In the genomic region with DNA sequence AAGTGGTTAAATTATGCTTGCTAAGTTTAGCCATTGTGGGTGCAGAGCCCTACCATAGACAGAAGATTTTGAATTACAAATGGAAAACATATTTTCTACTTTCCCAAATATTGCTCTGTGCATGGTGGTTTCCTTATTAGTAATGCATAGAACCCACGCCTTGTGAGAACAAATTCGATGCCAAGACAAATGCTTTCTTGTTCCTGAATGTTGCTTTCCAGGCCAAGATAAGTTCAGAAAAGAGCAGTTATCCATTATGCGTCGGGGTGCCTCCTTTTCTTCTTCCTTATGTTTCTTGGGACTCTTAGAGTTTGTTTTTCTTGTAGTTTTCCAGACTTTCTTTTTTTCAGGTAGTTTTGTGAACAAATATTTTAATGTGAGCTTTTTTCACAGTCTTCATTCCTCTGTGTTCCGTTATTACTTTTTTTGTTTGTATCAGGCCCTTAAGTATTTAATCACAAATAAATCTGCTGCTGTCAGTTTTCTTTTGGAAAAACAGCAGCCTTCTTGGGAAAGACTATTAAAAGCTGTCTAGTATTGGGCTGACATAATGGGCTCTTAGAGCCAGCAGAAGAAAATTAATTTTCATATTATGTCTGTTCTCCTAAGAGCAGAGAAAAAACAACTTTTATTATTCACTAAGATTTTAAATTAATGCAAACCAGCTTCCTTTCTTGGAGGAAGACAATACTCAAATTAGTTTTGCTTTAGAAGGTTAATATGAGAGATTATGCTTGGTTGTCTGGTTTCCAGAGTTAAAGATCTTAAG, we compare ENCODE assay signal across 32 cellular contexts. TPM values are rescaled to one million over a fixed set of nuclear protein-coding genes. Genes with fewer than 3 reads are reported as not detected.
DNase-seq lines count a peak whose midpoint lies in the region; ATAC-seq and TF ChIP-seq lines count a peak whose summit lies in the region.
"Had no signal": no experiment of that assay in that cellular context is flagged by ENCODE, and none has a peak within 500 bp of the region (broad histone marks: within the 10 kb centered on the region; RNA-seq: fewer than 3 reads in every experiment).

No MANE protein-coding gene starts in this region.

- H3K36me3 Mint-ChIP-seq in MCF 10A (ENCODE audit: insufficient read depth, unreplicated experiment): peaks cover 8% of the 10 kb centered on the region
- H3K36me3 Mint-ChIP-seq: activated naive CD4-positive, alpha-beta T cell treated with anti-CD3 and anti-CD28 coated beads, Interleukin-2, amount 50 U/mL, for 72 hours; natural killer cell treated with Interleukin-12 subunit alpha and Interleukin-12 subunit beta and Interleukin-15 and Interleukin-18, amount 100 ng/mL, for 72 hours had no signal

- CTCF ChIA-PET in MCF 10A (lab: Yijun Ruan, JAX): interaction anchor here (0.5 to 1.5 kb wide), 3 partner anchors 10 to 116 kb away, joined by 3 to 7 read pairs (median 5); no protein-coding TSS in a partner anchor

- no peaks in the 10 kb centered on the region for H3K36me3 ChIP-seq in breast epithelium
- H3K36me3 ChIP-seq in esophagus squamous epithelium: no peaks in the 10 kb centered on the region
- no peaks in the 10 kb centered on the region for H3K36me3 ChIP-seq in rectal smooth muscle tissue (ENCODE audit: control insufficient read depth, insufficient read depth, low read length)
- peaks cover 0 to 2% of the 10 kb centered on the region in 2 donors for H3K36me3 ChIP-seq in aorta (ENCODE audit: control insufficient read depth in 1 of 2, insufficient read depth in 2 of 2, low read length in 1 of 2)
- H3K36me3 ChIP-seq: cardiac muscle cell, Peyer's patch, thyroid gland had no signal

- no peaks in the 10 kb centered on the region for H3K27me3 Mint-ChIP-seq in MCF 10A (ENCODE audit: insufficient read depth, unreplicated experiment)

- no peak for DNase-seq in breast epithelium (ENCODE audit: low spot score in 2 of 2)
- DNase-seq in MCF 10A (ENCODE audit: unreplicated experiment): no peak
- DNase-seq in esophagus squamous epithelium (lab: John Stamatoyannopoulos, UW): no peak
- DNase-seq in aorta: no peak
- DNase-seq in NCI-H146 treated with DMSO at 0.1 percent for 48 hours (lab: John Stamatoyannopoulos, UW; ENCODE audit: unreplicated experiment): no peak
- no peak for DNase-seq in DMS53 (lab: John Stamatoyannopoulos, UW)
- DNase-seq: activated CD4-positive, alpha-beta T cell treated with anti-CD3 and anti-CD28 coated beads, Interleukin-2, amount 10 ng/mL, durations not matched to agents 24 days and 14 days; activated CD8-positive, alpha-beta memory T cell treated with anti-CD3 and anti-CD28 coated beads for 24 hours; activated effector memory CD4-positive, alpha-beta T cell treated with Interleukin-2 at 50 U/mL for 16 hours; C1 segment of cervical spinal cord; COR-L47; effector memory CD8-positive, alpha-beta T cell; GDM1; hippocampal formation; NCI-H1048; NCI-H1694 treated with DMSO at 0.1 percent for 48 hours; NCI-H446; NCI-H748 treated with DMSO at 0.1 percent for 48 hours; Peyer's patch; SIG-M5; stimulated activated CD4-positive, alpha-beta T cell treated with anti-CD3 and anti-CD28 coated beads, Interleukin-2, amount 100 ng/mL, for 24 hours; stimulated activated naive CD8-positive, alpha-beta T cell treated with anti-CD3 and anti-CD28 coated beads, Interleukin-15, Interleukin-2, amounts not matched to agents 100 U/mL and 50 U/mL, for 24 hours; T-helper 9 cell; thyroid gland had no signal

- peak overlapping the region; percentile 22 to 30 for H3K27ac ChIP-seq in breast epithelium
- H3K27ac ChIP-seq in esophagus squamous epithelium: peak overlapping the region in 3 of 4 donors; percentile 27 to 39 (median 28)
- H3K27ac ChIP-seq in rectal smooth muscle tissue (ENCODE audit: low read depth, low read length): peak overlapping the region; percentile 38
- H3K27ac ChIP-seq in aorta (ENCODE audit: low read depth in 1 of 2, low read length in 2 of 2): peak overlapping the region; percentile 90
- H3K27ac ChIP-seq: 22Rv1, cardiac muscle cell, Peyer's patch, thyroid gland had no signal

- TF ChIP-seq CTCF in breast epithelium (IDR thresholded peaks at IDR 0.05) (no peak), MCF 10A (IDR thresholded peaks at IDR 0.05; ENCODE audit: unreplicated experiment) (no peak), esophagus squamous epithelium (IDR thresholded peaks at IDR 0.05) (no peak)

- no peaks in the 10 kb centered on the region for H3K4me1 ChIP-seq in breast epithelium
- H3K4me1 ChIP-seq in esophagus squamous epithelium: peaks cover 0 to 27% (median 6%) of the 10 kb centered on the region in 3 donors
- H3K4me1 ChIP-seq in rectal smooth muscle tissue (ENCODE audit: control insufficient read depth, insufficient read depth, low read length): peaks cover 7% of the 10 kb centered on the region
- H3K4me1 ChIP-seq in aorta (ENCODE audit: control insufficient read depth in 1 of 2, insufficient read depth in 2 of 2, low read length in 2 of 2): peaks cover 5 to 6% of the 10 kb centered on the region in 2 donors
- H3K4me1 ChIP-seq: Peyer's patch, thyroid gland had no signal

- POLR2A ChIA-PET in MCF 10A (lab: Yijun Ruan, JAX): interaction anchor here (0.6 to 2.1 kb wide), 2 partner anchors 11 to 323 kb away, joined by 3 to 5 read pairs; no protein-coding TSS in a partner anchor

- H3K9me3 Mint-ChIP-seq in MCF 10A (ENCODE audit: unreplicated experiment): no peaks in the 10 kb centered on the region
- H3K9me3 Mint-ChIP-seq: activated CD4-positive, alpha-beta T cell treated with anti-CD3 and anti-CD28 coated beads, Interleukin-2, amount 10 ng/mL, durations not matched to agents 24 days and 14 days; activated naive CD4-positive, alpha-beta T cell treated with anti-CD3 and anti-CD28 coated beads, Interleukin-2, amount 50 U/mL, for 72 hours; effector memory CD8-positive, alpha-beta T cell; natural killer cell treated with Interleukin-12 subunit alpha and Interleukin-12 subunit beta and Interleukin-15 and Interleukin-18, amount 100 ng/mL, for 72 hours had no signal

- ATAC-seq in aorta (ENCODE audit: low FRiP score) (peak; percentile 76), HG03045 (IDR thresholded peaks at IDR 0.05; ENCODE audit: unreplicated experiment) (no peak)
- ATAC-seq: activated naive CD4-positive, alpha-beta T cell treated with anti-CD3 and anti-CD28 coated beads, Interleukin-2, amount 50 U/mL, for 72 hours; effector memory CD8-positive, alpha-beta T cell; esophagus mucosa; HCT116; natural killer cell treated with Interleukin-12 subunit alpha and Interleukin-12 subunit beta and Interleukin-15 and Interleukin-18, amount 100 ng/mL, for 72 hours; stimulated activated naive CD8-positive, alpha-beta T cell treated with anti-CD3 and anti-CD28 coated beads, Interleukin-15, Interleukin-2, amounts not matched to agents 100 U/mL and 50 U/mL, for 24 hours had no signal

- H3K27me3 ChIP-seq in breast epithelium: no peaks in the 10 kb centered on the region
- no peaks in the 10 kb centered on the region for H3K27me3 ChIP-seq in esophagus squamous epithelium
- no peaks in the 10 kb centered on the region for H3K27me3 ChIP-seq in rectal smooth muscle tissue (ENCODE audit: control insufficient read depth, insufficient read depth, low read length)
- no peaks in the 10 kb centered on the region for H3K27me3 ChIP-seq in aorta (ENCODE audit: control insufficient read depth in 1 of 2, insufficient read depth in 2 of 2, low read length in 1 of 2)
- H3K27me3 ChIP-seq: cardiac muscle cell, Peyer's patch, thyroid gland had no signal

- no peak overlapping the region for H3K4me3 ChIP-seq in breast epithelium
- no peak overlapping the region for H3K4me3 ChIP-seq in esophagus squamous epithelium
- H3K4me3 ChIP-seq in rectal smooth muscle tissue (ENCODE audit: low read length): no peak overlapping the region
- H3K4me3 ChIP-seq in aorta (ENCODE audit: low read length in 2 of 2): no peak overlapping the region
- H3K4me3 ChIP-seq: cardiac muscle cell, Peyer's patch, thyroid gland had no signal

- no peak overlapping the region for H3K27ac Mint-ChIP-seq in MCF 10A (ENCODE audit: low read depth, unreplicated experiment)
- H3K27ac Mint-ChIP-seq: activated CD4-positive, alpha-beta T cell treated with anti-CD3 and anti-CD28 coated beads, Interleukin-2, amount 10 ng/mL, durations not matched to agents 24 days and 14 days; activated naive CD4-positive, alpha-beta T cell treated with anti-CD3 and anti-CD28 coated beads, Interleukin-2, amount 50 U/mL, for 72 hours; natural killer cell treated with Interleukin-12 subunit alpha and Interleukin-12 subunit beta and Interleukin-15 and Interleukin-18, amount 100 ng/mL, for 72 hours had no signal

- H3K4me3 Mint-ChIP-seq in MCF 10A (ENCODE audit: unreplicated experiment): no peak overlapping the region
- H3K4me3 Mint-ChIP-seq: activated CD4-positive, alpha-beta T cell treated with anti-CD3 and anti-CD28 coated beads, Interleukin-2, amount 10 ng/mL, durations not matched to agents 24 days and 14 days; effector memory CD8-positive, alpha-beta T cell; natural killer cell treated with Interleukin-12 subunit alpha and Interleukin-12 subunit beta and Interleukin-15 and Interleukin-18, amount 100 ng/mL, for 72 hours had no signal

- no peaks in the 10 kb centered on the region for H3K9me3 ChIP-seq in breast epithelium
- no peaks in the 10 kb centered on the region for H3K9me3 ChIP-seq in esophagus squamous epithelium
- H3K9me3 ChIP-seq in aorta (ENCODE audit: control insufficient read depth, low read length): no peaks in the 10 kb centered on the region
- H3K9me3 ChIP-seq: Peyer's patch, thyroid gland had no signal

- no peak overlapping the region for H3K9ac ChIP-seq in rectal smooth muscle tissue (ENCODE audit: low read length)

- TF ChIP-seq POLR2A in breast epithelium (IDR thresholded peaks at IDR 0.05) (no peak), esophagus squamous epithelium (IDR thresholded peaks at IDR 0.05) (no peak)

- no TSS peak for BruUV-seq in MCF 10A (replicated peaks; lab: Mats Ljungman, UMichigan)

- intact Hi-C loops in breast epithelium (cut with DNase I; ENCODE audit: low total_unique reads): no loop called here
- intact Hi-C loops in MCF 10A (cut with micrococcal nuclease): no loop called here
- intact Hi-C loops in esophagus squamous epithelium (cut with DNase I): no loop called here
- intact Hi-C loops in aorta (cut with DNase I): no loop called here

- 46% methylated on average over 5 of the region's 5 CpGs for WGBS in esophagus squamous epithelium, 2 donors
- 5 to 6% methylated on average over 5 of the region's 5 CpGs for WGBS in aorta, 2 donors

- no peaks in the 10 kb centered on the region for H3K4me1 Mint-ChIP-seq in MCF 10A (ENCODE audit: insufficient read depth, unreplicated experiment)
- H3K4me1 Mint-ChIP-seq: activated CD4-positive, alpha-beta T cell treated with anti-CD3 and anti-CD28 coated beads, Interleukin-2, amount 10 ng/mL, durations not matched to agents 24 days and 14 days had no signal

RNA-seq across cellular contexts. Expression of a gene that starts 30.8 kb away (rescaled TPM):
- total RNA-seq in breast epithelium (10 to 100 TPM; 13.4 to 44.8 (median 26.2) TPM), MCF 10A (2022) (4.9 and 6.1 TPM in 2 replicates), esophagus squamous epithelium (10 to 100 TPM in 1 of 4 donors, 1 to 10 TPM in 3; 1.1 to 22.9 (median 8.2) TPM), aorta (10 to 100 TPM; 59.1 to 70.9 TPM)
- 10 to 100 TPM in 1 of 2 donors, 1 to 10 TPM in 1; 6.3 to 26.6 TPM for polyA plus RNA-seq in aorta

Comparison
In these comparisons a context has a peak if more than half of its experiments do, and no peak if none do; other contexts are left out.
1. H3K27ac ChIP-seq: peak in every context shown above with its lines; median percentile 90 in aorta; 38 in rectal smooth muscle tissue; 28 in esophagus squamous epithelium; 26 in breast epithelium.